In genomic region chr19:20860339-20860738, GRCh38 we compare ENCODE assay signal across 34 cellular contexts.
DNase-seq lines count a peak whose midpoint lies in the region; ATAC-seq and TF ChIP-seq lines count a peak whose summit lies in the region.
"Had no signal": no experiment of that assay in that cellular context is flagged by ENCODE, and none has a peak within 500 bp of the region (broad histone marks: within the 10 kb centered on the region; RNA-seq: fewer than 3 reads in every experiment).

No MANE protein-coding gene starts in this region.

- WGBS in esophagus muscularis mucosa, result 95% methylated on average over 7 of the region's 7 CpGs

- no peaks in the 10 kb centered on the region for H3K4me1 Mint-ChIP-seq in osteocyte (ENCODE audit: unreplicated experiment)
- H3K4me1 Mint-ChIP-seq in Caco-2 (ENCODE audit: low read depth, unreplicated experiment), result no peaks in the 10 kb centered on the region
- H3K4me1 Mint-ChIP-seq: B cell; CD14-positive monocyte; CD4-positive, alpha-beta memory T cell; CD4-positive, CD25-positive, alpha-beta regulatory T cell; CD8-positive, alpha-beta memory T cell had no signal

- H3K27ac Mint-ChIP-seq in osteocyte (ENCODE audit: unreplicated experiment), result no peak overlapping the region
- no peak overlapping the region for H3K27ac Mint-ChIP-seq in Caco-2 (ENCODE audit: unreplicated experiment)
- H3K27ac Mint-ChIP-seq: B cell; CD14-positive monocyte; CD4-positive, alpha-beta memory T cell; CD4-positive, alpha-beta T cell; CD4-positive, CD25-positive, alpha-beta regulatory T cell; CD8-positive, alpha-beta memory T cell; CD8-positive, alpha-beta T cell had no signal

- H3K27me3 ChIP-seq in esophagus muscularis mucosa (no peaks in the 10 kb centered on the region), Caco-2 (replicated peaks; ENCODE audit: control insufficient read depth, insufficient read depth, low read length) (no peaks in the 10 kb centered on the region)
- H3K27me3 ChIP-seq: BE2C; BLaER1; BLaER1 treated with 17β-estradiol and CSF1 and Interleukin-3, amounts not matched to agents 10 nM and 100 nM had no signal

- TF ChIP-seq EP300 in esophagus muscularis mucosa (IDR thresholded peaks at IDR 0.05), result no peak

- TF ChIP-seq CTCF in esophagus muscularis mucosa (IDR thresholded peaks at IDR 0.05) (no peak), osteocyte (IDR thresholded peaks at IDR 0.05) (no peak), Caco-2 (IDR thresholded peaks at IDR 0.05; ENCODE audit: insufficient read depth in 1 of 2, low read depth in 1 of 2, low read length in 1 of 2, severe bottlenecking in 1 of 2, unreplicated experiment in 1 of 2) (no peak)

- DNase-seq in esophagus muscularis mucosa (ENCODE audit: extremely low spot score), result peak; percentile 70
- DNase-seq in islet precursor cell, result peak; percentile 9
- peak; percentile 71 for DNase-seq in osteocyte (ENCODE audit: extremely low spot score, unreplicated experiment)
- DNase-seq in ureter (ENCODE audit: low spot score), result peak; percentile 32
- no peak for DNase-seq in Caco-2
- no peak for DNase-seq in D341Med (ENCODE audit: low spot score)
- no peak for DNase-seq in NCI-H526 treated with DMSO at 0.1 percent for 48 hours (lab: John Stamatoyannopoulos, UW)
- DNase-seq: 8988T; ACHN; AML-193; BE2C; C1 segment of cervical spinal cord; Calu3; CD4-positive, alpha-beta memory T cell; CD4-positive, alpha-beta T cell; CD4-positive, CD25-positive, alpha-beta regulatory T cell; CD8-positive, alpha-beta memory T cell; CD8-positive, alpha-beta T cell; COR-L47; DMS 273 treated with DMSO at 0.1 percent for 48 hours; DMS153; DMS53; DMS79; DMS79 treated with DMSO at 0.1 percent for 48 hours; DND-41; EL had no signal

- H3K4me3 Mint-ChIP-seq in osteocyte (ENCODE audit: unreplicated experiment) (no peak overlapping the region), Caco-2 (ENCODE audit: unreplicated experiment) (no peak overlapping the region)
- H3K4me3 Mint-ChIP-seq: B cell; CD14-positive monocyte; CD4-positive, alpha-beta memory T cell; CD4-positive, alpha-beta T cell; CD4-positive, CD25-positive, alpha-beta regulatory T cell; CD8-positive, alpha-beta memory T cell; CD8-positive, alpha-beta T cell had no signal

- intact Hi-C loops in esophagus muscularis mucosa (cut with DNase I), result no loop called here
- intact Hi-C loops in Caco-2 (cut with micrococcal nuclease; ENCODE audit: unreplicated experiment), result no loop called here

- H3K27me3 Mint-ChIP-seq in osteocyte (ENCODE audit: unreplicated experiment), result no peaks in the 10 kb centered on the region
- H3K27me3 Mint-ChIP-seq in Caco-2 (ENCODE audit: insufficient read depth, unreplicated experiment), result no peaks in the 10 kb centered on the region
- H3K27me3 Mint-ChIP-seq: B cell; CD4-positive, alpha-beta memory T cell; CD4-positive, alpha-beta T cell; CD4-positive, CD25-positive, alpha-beta regulatory T cell; CD8-positive, alpha-beta memory T cell had no signal

- peaks cover 34% of the 10 kb centered on the region for H3K9me3 Mint-ChIP-seq in osteocyte (ENCODE audit: unreplicated experiment)
- peaks cover 15% of the 10 kb centered on the region for H3K9me3 Mint-ChIP-seq in Caco-2 (ENCODE audit: unreplicated experiment)

- no peak for TF ChIP-seq POLR2A in esophagus muscularis mucosa (IDR thresholded peaks at IDR 0.05; ENCODE audit: low read depth)

- no peak overlapping the region for H3K27ac ChIP-seq in esophagus muscularis mucosa (replicated peaks in 1 of 4)
- H3K27ac ChIP-seq: 22Rv1; A549; BLaER1; BLaER1 treated with 17β-estradiol and CSF1 and Interleukin-3, amounts not matched to agents 10 nM and 100 nM; C4-2B had no signal

- H3K36me3 Mint-ChIP-seq in osteocyte (ENCODE audit: unreplicated experiment), result no peaks in the 10 kb centered on the region
- H3K36me3 Mint-ChIP-seq in Caco-2 (ENCODE audit: insufficient read depth, unreplicated experiment), result peaks cover 4% of the 10 kb centered on the region
- H3K36me3 Mint-ChIP-seq: CD14-positive monocyte had no signal

- BruUV-seq in Caco-2 (replicated peaks; lab: Mats Ljungman, UMichigan), result no TSS peak

- POLR2A ChIA-PET in Caco-2 (lab: Charles Lee), result no interaction called here

- H3K9me3 ChIP-seq in esophagus muscularis mucosa (peaks cover 0 to 43% (median 15%) of the 10 kb centered on the region in 4 donors), Caco-2 (no peaks in the 10 kb centered on the region)
- H3K9me3 ChIP-seq: A549, BE2C had no signal

- H3K4me1 ChIP-seq in esophagus muscularis mucosa (no peaks in the 10 kb centered on the region), Caco-2 (no peaks in the 10 kb centered on the region)
- H3K4me1 ChIP-seq: A549, BE2C had no signal

- no peak for ATAC-seq in GM18868 (IDR thresholded peaks at IDR 0.05; ENCODE audit: unreplicated experiment)
- ATAC-seq: A549; CD8-positive, alpha-beta T cell had no signal

- no peaks in the 10 kb centered on the region for H3K36me3 ChIP-seq in esophagus muscularis mucosa
- no peaks in the 10 kb centered on the region for H3K36me3 ChIP-seq in Caco-2 (ENCODE audit: control insufficient read depth, insufficient read depth, low read length)
- H3K36me3 ChIP-seq: BE2C; BLaER1; BLaER1 treated with 17β-estradiol and CSF1 and Interleukin-3, amounts not matched to agents 10 nM and 100 nM had no signal

- H3K4me3 ChIP-seq in esophagus muscularis mucosa (no peak overlapping the region), Caco-2 (ENCODE audit: low read depth, low read length) (no peak overlapping the region)
- H3K4me3 ChIP-seq: A549; BLaER1; BLaER1 treated with 17β-estradiol and CSF1 and Interleukin-3, amounts not matched to agents 10 nM and 100 nM had no signal

- CTCF ChIA-PET in Caco-2 (lab: Charles Lee), result no interaction called here

Comparison
In these comparisons a context has a peak if more than half of its experiments do, and no peak if none do; other contexts are left out.
1. DNase-seq: peak in esophagus muscularis mucosa (single experiment), islet precursor cell (single experiment), osteocyte (single experiment) and ureter (single experiment); none in Caco-2 (0 of 2), D341Med (single experiment) and NCI-H526 treated with DMSO at 0.1 percent for 48 hours (single experiment).